ENCODE assay signal across 8 cellular contexts in genomic region chr2:240569523-240569997, GRCh38. TPM values are rescaled to one million over a fixed set of nuclear protein-coding genes. Genes with fewer than 3 reads are reported as not detected.
DNase-seq lines count a peak whose midpoint lies in the region; FAIRE-seq and TF ChIP-seq lines count a peak whose summit lies in the region.

No MANE protein-coding gene starts in this region.

- FAIRE-seq in GM19239 (lab: Jason Lieb, UNC), result peak; percentile 33

- peak overlapping the region; percentile 90 for H3K4me3 Mint-ChIP-seq in activated CD4-positive, alpha-beta memory T cell treated with anti-CD3 and anti-CD28 coated beads, Interleukin-2, amount 10 ng/mL, durations not matched to agents 7 days and 5 days

- no peaks in the 10 kb centered on the region for H3K27me3 Mint-ChIP-seq in activated CD4-positive, alpha-beta memory T cell treated with anti-CD3 and anti-CD28 coated beads, Interleukin-2, amount 10 ng/mL, durations not matched to agents 7 days and 5 days

- peaks cover 48% of the 10 kb centered on the region for H3K4me1 Mint-ChIP-seq in activated CD4-positive, alpha-beta memory T cell treated with anti-CD3 and anti-CD28 coated beads, Interleukin-2, amount 10 ng/mL, durations not matched to agents 7 days and 5 days

- CTCF ChIA-PET in activated CD4-positive, alpha-beta memory T cell treated with anti-CD3 and anti-CD28 coated beads, Interleukin-2, amount 10 ng/mL, durations not matched to agents 7 days and 5 days (lab: Charles Lee), result interaction anchor here (1.7 to 2.1 kb wide), 2 partner anchors 10 to 55 kb away, joined by 9 to 17 read pairs; no protein-coding TSS in a partner anchor

- H3K4me1 ChIP-seq in left ventricle myocardium inferior (peaks cover 56% of the 10 kb centered on the region), skeletal muscle tissue (ENCODE audit: control insufficient read depth in 3 of 3, insufficient read depth in 3 of 3, low read length in 3 of 3) (peaks cover 35 to 54% (median 47%) of the 10 kb centered on the region in 3 donors)

- H3K4me3 ChIP-seq in left ventricle myocardium inferior, result peak overlapping the region; percentile 92
- H3K4me3 ChIP-seq in skeletal muscle tissue (ENCODE audit: low read length in 3 of 3), result peak overlapping the region; percentile 79 to 83 (median 83)

- no peak for TF ChIP-seq CTCF in left ventricle myocardium inferior (IDR thresholded peaks at IDR 0.05; ENCODE audit: borderline replicate concordance)

- peak overlapping the region; percentile 79 for H3K27ac Mint-ChIP-seq in activated CD4-positive, alpha-beta memory T cell treated with anti-CD3 and anti-CD28 coated beads, Interleukin-2, amount 10 ng/mL, durations not matched to agents 7 days and 5 days

- H3K27me3 ChIP-seq in left ventricle myocardium inferior (ENCODE audit: low read depth) (no peaks in the 10 kb centered on the region), skeletal muscle tissue (ENCODE audit: control insufficient read depth in 3 of 3, insufficient read depth in 3 of 3, low read length in 3 of 3) (no peaks in the 10 kb centered on the region)

- H3K36me3 ChIP-seq in left ventricle myocardium inferior (peaks cover 18% of the 10 kb centered on the region), skeletal muscle tissue (ENCODE audit: control insufficient read depth in 3 of 3, insufficient read depth in 3 of 3, low read length in 3 of 3) (peaks cover 1 to 11% (median 5%) of the 10 kb centered on the region in 3 donors)

- peak overlapping the region; percentile 96 for H3K27ac ChIP-seq in left ventricle myocardium inferior (replicated peaks)
- no peak overlapping the region for H3K27ac ChIP-seq in skeletal muscle tissue (ENCODE audit: low read depth, low read length)

- no peaks in the 10 kb centered on the region for H3K9me3 ChIP-seq in left ventricle myocardium inferior (replicated peaks)
- H3K9me3 ChIP-seq in skeletal muscle tissue (ENCODE audit: control insufficient read depth in 3 of 3, low read length in 3 of 3), result no peaks in the 10 kb centered on the region

- peak overlapping the region; percentile 47 to 88 (median 74) for H3K9ac ChIP-seq in skeletal muscle tissue (ENCODE audit: low read depth in 1 of 3, low read length in 3 of 3)

- intact Hi-C loops in left ventricle myocardium inferior (cut with micrococcal nuclease), result no loop called here

- H3K36me3 Mint-ChIP-seq in activated CD4-positive, alpha-beta memory T cell treated with anti-CD3 and anti-CD28 coated beads, Interleukin-2, amount 10 ng/mL, durations not matched to agents 7 days and 5 days (ENCODE audit: low read depth), result peaks cover 33% of the 10 kb centered on the region

- POLR2A ChIA-PET in activated CD4-positive, alpha-beta memory T cell treated with anti-CD3 and anti-CD28 coated beads, Interleukin-2, amount 10 ng/mL, durations not matched to agents 7 days and 5 days (lab: Charles Lee), result interaction anchor here (0.6 to 2.1 kb wide), 6 partner anchors 8 to 18 kb away, joined by 3 to 19 read pairs (median 11); partner anchors contain the start of genes CAPN10 and DUSP28

- no peaks in the 10 kb centered on the region for H3K9me3 Mint-ChIP-seq in activated CD4-positive, alpha-beta memory T cell treated with anti-CD3 and anti-CD28 coated beads, Interleukin-2, amount 10 ng/mL, durations not matched to agents 7 days and 5 days

- DNase-seq in GM19239 (ENCODE audit: insufficient read length, low spot score), result no peak
- DNase-seq in activated CD4-positive, alpha-beta memory T cell treated with anti-CD3 and anti-CD28 coated beads, Interleukin-2, amount 10 ng/mL, durations not matched to agents 7 days and 5 days, result no peak
- peak; percentile 16 for DNase-seq in left ventricle myocardium inferior
- DNase-seq in dedifferentiated amniotic fluid mesenchymal stem cell (ENCODE audit: extremely low spot score), result no peak
- DNase-seq in NCI-H2107 (lab: John Stamatoyannopoulos, UW), result no peak
- no peak for DNase-seq in NCI-H1417 (lab: John Stamatoyannopoulos, UW)
- DNase-seq in amygdala (lab: John Stamatoyannopoulos, UW), result no peak

RNA-seq across cellular contexts. Expression of gene RNPEPL1, which starts 1.3 kb away (rescaled TPM):
- total RNA-seq in activated CD4-positive, alpha-beta memory T cell treated with anti-CD3 and anti-CD28 coated beads, Interleukin-2, amount 10 ng/mL, durations not matched to agents 7 days and 5 days, result 100 to 1,000 TPM; 135 to 144 TPM
- total RNA-seq in left ventricle myocardium inferior (80.1 TPM), skeletal muscle tissue (15.7 TPM)

RNA-seq across cellular contexts. Expression of gene DUSP28, which starts 9.4 kb away (rescaled TPM):
- 1 to 10 TPM; 7.9 to 9.3 TPM for total RNA-seq in activated CD4-positive, alpha-beta memory T cell treated with anti-CD3 and anti-CD28 coated beads, Interleukin-2, amount 10 ng/mL, durations not matched to agents 7 days and 5 days
- 19.3 TPM for total RNA-seq in left ventricle myocardium inferior
- 8.4 TPM for total RNA-seq in skeletal muscle tissue

RNA-seq across cellular contexts. Expression of gene ANKMY1, which starts 11.8 kb away (rescaled TPM):
- 10 to 100 TPM; 28.2 to 31.5 TPM for total RNA-seq in activated CD4-positive, alpha-beta memory T cell treated with anti-CD3 and anti-CD28 coated beads, Interleukin-2, amount 10 ng/mL, durations not matched to agents 7 days and 5 days
- total RNA-seq in left ventricle myocardium inferior (4.0 TPM), skeletal muscle tissue (5.2 TPM)

RNA-seq across cellular contexts. Expression of gene CAPN10, which starts 17.0 kb away (rescaled TPM):
- total RNA-seq in activated CD4-positive, alpha-beta memory T cell treated with anti-CD3 and anti-CD28 coated beads, Interleukin-2, amount 10 ng/mL, durations not matched to agents 7 days and 5 days, result 10 to 100 TPM; 52.3 to 53.1 TPM
- 31.2 TPM for total RNA-seq in left ventricle myocardium inferior
- total RNA-seq in skeletal muscle tissue, result 12.0 TPM

RNA-seq across cellular contexts. Expression of gene GPR35, which starts 55.7 kb away (rescaled TPM):
- 1 to 10 TPM; 5.2 to 5.7 TPM for total RNA-seq in activated CD4-positive, alpha-beta memory T cell treated with anti-CD3 and anti-CD28 coated beads, Interleukin-2, amount 10 ng/mL, durations not matched to agents 7 days and 5 days
- 1.3 TPM for total RNA-seq in left ventricle myocardium inferior
- total RNA-seq in skeletal muscle tissue, result 1.0 TPM
